ENCODE assay signal across 35 cellular contexts in the genomic region with DNA sequence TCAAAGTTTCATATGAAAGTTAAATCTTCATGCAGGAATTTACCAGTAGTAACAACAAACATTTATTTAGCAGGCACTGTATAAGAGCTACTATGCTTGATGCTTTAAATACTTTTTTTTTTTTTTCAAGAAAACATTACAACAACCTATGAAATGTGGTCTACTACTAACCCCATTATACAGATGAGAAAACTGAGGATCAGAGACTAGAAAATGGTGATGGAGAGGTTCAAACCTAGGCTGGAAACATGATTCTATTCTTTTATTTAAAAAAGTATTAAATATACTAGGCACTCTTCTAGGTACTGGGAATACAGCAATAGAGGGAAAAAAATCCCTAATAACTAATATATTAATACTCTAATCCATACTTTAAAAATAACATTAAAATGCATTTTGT.
"Had no signal": no experiment of that assay in that cellular context is flagged by ENCODE, and none has a peak within 500 bp of the region (broad histone marks: within the 10 kb centered on the region; RNA-seq: fewer than 3 reads in every experiment).

No MANE protein-coding gene starts in this region.

- DNase-seq: Karpas-422, Kasumi-1, MG63, MM.1S, MV-4-11, NCI-H1048, NCI-H1092, NCI-H1092 treated with DMSO at 0.1 percent for 48 hours, NCI-H1105, NCI-H1105 treated with DMSO at 0.1 percent for 48 hours, NCI-H1417, NCI-H1417 treated with DMSO at 0.1 percent for 48 hours, NCI-H1436, NCI-H1436 treated with DMSO at 0.1 percent for 48 hours, NCI-H146, NCI-H1694, NCI-H1694 treated with DMSO at 0.1 percent for 48 hours, NCI-H187, NCI-H187 treated with DMSO at 0.1 percent for 48 hours, NCI-H1930, NCI-H2029, NCI-H2029 treated with DMSO at 0.1 percent for 48 hours, NCI-H2081, NCI-H2081 treated with DMSO at 0.1 percent for 48 hours, NCI-H2107, NCI-H2171, NCI-H2171 treated with DMSO at 0.1 percent for 48 hours, NCI-H2227 treated with DMSO at 0.1 percent for 48 hours, NCI-H226, NCI-H345, NCI-H446, NCI-H446 treated with DMSO at 0.1 percent for 48 hours, NCI-H510A, NCI-H510A treated with DMSO at 0.1 percent for 48 hours, NCI-H524 had no signal

- H3K36me3 ChIP-seq: MG63 had no signal

- H3K9me3 ChIP-seq: MG63 had no signal

- H3K4me3 ChIP-seq: MG63 had no signal

- H3K27me3 ChIP-seq: MG63 had no signal
